In the genomic region with DNA sequence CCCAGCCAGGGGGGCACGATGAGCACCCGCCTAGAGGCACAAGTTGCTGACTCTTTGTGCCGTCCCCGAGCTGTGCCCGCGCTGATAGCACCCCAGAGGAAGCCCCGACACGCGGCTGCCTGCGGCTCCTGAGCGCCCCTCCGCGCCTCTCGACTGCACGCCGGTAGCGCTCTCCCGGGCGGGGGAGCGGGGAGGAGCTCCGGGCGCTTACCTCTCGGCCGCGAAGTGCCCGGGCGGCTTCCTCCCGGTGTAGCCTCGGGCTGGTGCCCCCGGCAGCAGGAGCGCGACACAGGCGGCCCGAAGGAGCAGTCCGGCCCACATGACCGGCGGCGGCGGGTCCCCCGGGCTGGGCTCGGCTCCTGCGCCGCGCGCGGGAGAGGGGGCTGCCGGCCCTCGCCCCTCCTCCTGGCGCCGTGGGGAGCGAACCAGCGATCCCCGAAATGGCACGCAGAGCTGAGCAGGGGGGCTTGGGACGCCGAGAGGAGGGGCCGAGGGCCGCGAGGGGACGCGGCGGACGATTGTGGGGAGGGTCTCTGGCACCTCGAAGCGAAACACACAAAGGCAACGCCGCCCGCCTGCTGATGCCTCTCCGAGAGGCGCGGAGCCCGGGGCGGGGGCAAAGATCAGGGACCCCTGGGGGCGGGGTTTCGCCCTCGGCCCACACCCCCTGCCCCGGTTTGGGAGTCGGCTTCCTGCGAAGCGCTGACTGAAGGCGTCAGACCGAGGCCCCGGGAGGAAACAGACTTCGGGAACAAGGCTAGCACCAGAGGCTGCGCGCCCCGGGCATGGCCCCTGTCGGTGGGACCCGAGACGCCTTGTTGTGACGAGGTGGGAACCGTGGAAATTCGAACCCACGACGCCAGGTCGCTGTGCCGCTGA, we compare ENCODE assay signal across 1 cellular context.
TF ChIP-seq lines count a peak whose summit lies in the region.

A gene with protein sequence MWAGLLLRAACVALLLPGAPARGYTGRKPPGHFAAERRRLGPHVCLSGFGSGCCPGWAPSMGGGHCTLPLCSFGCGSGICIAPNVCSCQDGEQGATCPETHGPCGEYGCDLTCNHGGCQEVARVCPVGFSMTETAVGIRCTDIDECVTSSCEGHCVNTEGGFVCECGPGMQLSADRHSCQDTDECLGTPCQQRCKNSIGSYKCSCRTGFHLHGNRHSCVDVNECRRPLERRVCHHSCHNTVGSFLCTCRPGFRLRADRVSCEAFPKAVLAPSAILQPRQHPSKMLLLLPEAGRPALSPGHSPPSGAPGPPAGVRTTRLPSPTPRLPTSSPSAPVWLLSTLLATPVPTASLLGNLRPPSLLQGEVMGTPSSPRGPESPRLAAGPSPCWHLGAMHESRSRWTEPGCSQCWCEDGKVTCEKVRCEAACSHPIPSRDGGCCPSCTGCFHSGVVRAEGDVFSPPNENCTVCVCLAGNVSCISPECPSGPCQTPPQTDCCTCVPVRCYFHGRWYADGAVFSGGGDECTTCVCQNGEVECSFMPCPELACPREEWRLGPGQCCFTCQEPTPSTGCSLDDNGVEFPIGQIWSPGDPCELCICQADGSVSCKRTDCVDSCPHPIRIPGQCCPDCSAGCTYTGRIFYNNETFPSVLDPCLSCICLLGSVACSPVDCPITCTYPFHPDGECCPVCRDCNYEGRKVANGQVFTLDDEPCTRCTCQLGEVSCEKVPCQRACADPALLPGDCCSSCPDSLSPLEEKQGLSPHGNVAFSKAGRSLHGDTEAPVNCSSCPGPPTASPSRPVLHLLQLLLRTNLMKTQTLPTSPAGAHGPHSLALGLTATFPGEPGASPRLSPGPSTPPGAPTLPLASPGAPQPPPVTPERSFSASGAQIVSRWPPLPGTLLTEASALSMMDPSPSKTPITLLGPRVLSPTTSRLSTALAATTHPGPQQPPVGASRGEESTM (minus strand): TSS at position 600 of the 879 bp plus-strand sequence. CDS start 279 bp downstream, at position 321.

TF ChIP-seq in HepG2, 621 proteins besides CTCF, POLR2A, EP300 and RAD21 (continued from another document and continues in another):
- peak; percentile 37; the same call in 1 of the 2 replicates for TF ChIP-seq KDM3A (CRISPR knock-in tag; IDR thresholded peaks at IDR 0.05; ENCODE audit: low read depth)
- peak; percentile 53; the same call in 1 of the 2 replicates for TF ChIP-seq ZNF296 (CRISPR knock-in tag; conservative IDR thresholded peaks at IDR 0.05)
- peak; percentile 35; the same call in 1 of the 2 replicates for TF ChIP-seq THAP11 (CRISPR knock-in tag; IDR thresholded peaks at IDR 0.05)
- no peak for TF ChIP-seq RXRB (CRISPR knock-in tag; IDR thresholded peaks at IDR 0.05; ENCODE audit: borderline replicate concordance)
- TF ChIP-seq, protein P1, sequence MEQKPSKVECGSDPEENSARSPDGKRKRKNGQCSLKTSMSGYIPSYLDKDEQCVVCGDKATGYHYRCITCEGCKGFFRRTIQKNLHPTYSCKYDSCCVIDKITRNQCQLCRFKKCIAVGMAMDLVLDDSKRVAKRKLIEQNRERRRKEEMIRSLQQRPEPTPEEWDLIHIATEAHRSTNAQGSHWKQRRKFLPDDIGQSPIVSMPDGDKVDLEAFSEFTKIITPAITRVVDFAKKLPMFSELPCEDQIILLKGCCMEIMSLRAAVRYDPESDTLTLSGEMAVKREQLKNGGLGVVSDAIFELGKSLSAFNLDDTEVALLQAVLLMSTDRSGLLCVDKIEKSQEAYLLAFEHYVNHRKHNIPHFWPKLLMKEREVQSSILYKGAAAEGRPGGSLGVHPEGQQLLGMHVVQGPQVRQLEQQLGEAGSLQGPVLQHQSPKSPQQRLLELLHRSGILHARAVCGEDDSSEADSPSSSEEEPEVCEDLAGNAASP (CRISPR knock-in tag; IDR thresholded peaks at IDR 0.05; ENCODE audit: borderline replicate concordance) = no peak
- TF ChIP-seq, protein P2, sequence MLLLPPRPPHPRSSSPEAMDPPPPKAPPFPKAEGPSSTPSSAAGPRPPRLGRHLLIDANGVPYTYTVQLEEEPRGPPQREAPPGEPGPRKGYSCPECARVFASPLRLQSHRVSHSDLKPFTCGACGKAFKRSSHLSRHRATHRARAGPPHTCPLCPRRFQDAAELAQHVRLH (CRISPR knock-in tag; IDR thresholded peaks at IDR 0.05; ENCODE audit: borderline replicate concordance, low read depth) = peak; percentile 55; the same call in 1 of the 2 replicates
- TF ChIP-seq ZBTB3 (CRISPR knock-in tag; IDR thresholded peaks at IDR 0.05; ENCODE audit: borderline replicate concordance, low read depth) = peak; percentile 46; the same call in 1 of the 2 replicates
- TF ChIP-seq GZF1 (CRISPR knock-in tag; IDR thresholded peaks at IDR 0.05) = no peak
- no peak for TF ChIP-seq ATF1 (CRISPR knock-in tag; IDR thresholded peaks at IDR 0.05)
- no peak for TF ChIP-seq THYN1 (CRISPR knock-in tag; IDR thresholded peaks at IDR 0.05; ENCODE audit: borderline replicate concordance, low read depth)
- TF ChIP-seq, protein P3, sequence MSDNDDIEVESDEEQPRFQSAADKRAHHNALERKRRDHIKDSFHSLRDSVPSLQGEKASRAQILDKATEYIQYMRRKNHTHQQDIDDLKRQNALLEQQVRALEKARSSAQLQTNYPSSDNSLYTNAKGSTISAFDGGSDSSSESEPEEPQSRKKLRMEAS (IDR thresholded peaks at IDR 0.05) = peak; percentile 53; the same call in 1 of the 2 replicates
- no peak for TF ChIP-seq RELA (CRISPR knock-in tag; IDR thresholded peaks at IDR 0.05)
- TF ChIP-seq ZBTB7B (CRISPR knock-in tag; IDR thresholded peaks at IDR 0.05) = peak; percentile 45
- TF ChIP-seq GABPB1 (CRISPR knock-in tag; IDR thresholded peaks at IDR 0.05) = peak; percentile 76; the same call in 1 of the 2 replicates
- TF ChIP-seq, protein P4, sequence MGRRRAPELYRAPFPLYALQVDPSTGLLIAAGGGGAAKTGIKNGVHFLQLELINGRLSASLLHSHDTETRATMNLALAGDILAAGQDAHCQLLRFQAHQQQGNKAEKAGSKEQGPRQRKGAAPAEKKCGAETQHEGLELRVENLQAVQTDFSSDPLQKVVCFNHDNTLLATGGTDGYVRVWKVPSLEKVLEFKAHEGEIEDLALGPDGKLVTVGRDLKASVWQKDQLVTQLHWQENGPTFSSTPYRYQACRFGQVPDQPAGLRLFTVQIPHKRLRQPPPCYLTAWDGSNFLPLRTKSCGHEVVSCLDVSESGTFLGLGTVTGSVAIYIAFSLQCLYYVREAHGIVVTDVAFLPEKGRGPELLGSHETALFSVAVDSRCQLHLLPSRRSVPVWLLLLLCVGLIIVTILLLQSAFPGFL (CRISPR knock-in tag; IDR thresholded peaks at IDR 0.05) = no peak
- no peak for TF ChIP-seq ZNF180 (CRISPR knock-in tag; IDR thresholded peaks at IDR 0.05; ENCODE audit: borderline replicate concordance, low read depth)
- no peak; the same call in 1 of the 2 replicates for TF ChIP-seq XBP1 (CRISPR knock-in tag; IDR thresholded peaks at IDR 0.05)
- TF ChIP-seq, protein P5, sequence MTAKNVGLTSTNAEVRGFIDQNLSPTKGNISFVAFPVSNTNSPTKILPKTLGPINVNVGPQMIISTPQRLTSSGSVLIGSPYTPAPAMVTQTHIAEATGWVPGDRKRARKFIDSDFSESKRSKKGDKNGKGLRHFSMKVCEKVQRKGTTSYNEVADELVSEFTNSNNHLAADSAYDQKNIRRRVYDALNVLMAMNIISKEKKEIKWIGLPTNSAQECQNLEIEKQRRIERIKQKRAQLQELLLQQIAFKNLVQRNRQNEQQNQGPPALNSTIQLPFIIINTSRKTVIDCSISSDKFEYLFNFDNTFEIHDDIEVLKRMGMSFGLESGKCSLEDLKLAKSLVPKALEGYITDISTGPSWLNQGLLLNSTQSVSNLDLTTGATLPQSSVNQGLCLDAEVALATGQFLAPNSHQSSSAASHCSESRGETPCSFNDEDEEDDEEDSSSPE (CRISPR knock-in tag; IDR thresholded peaks at IDR 0.05) = peak; percentile 17; the same call in 1 of the 2 replicates
- no peak for TF ChIP-seq ZNF790 (CRISPR knock-in tag; IDR thresholded peaks at IDR 0.05; ENCODE audit: borderline replicate concordance)
- no peak for TF ChIP-seq ZNF224 (CRISPR knock-in tag; IDR thresholded peaks at IDR 0.05)
- peak; percentile 75; the same call in 1 of the 2 replicates for TF ChIP-seq ZIK1 (CRISPR knock-in tag; IDR thresholded peaks at IDR 0.05; ENCODE audit: borderline replicate concordance, low read depth)
- no peak for TF ChIP-seq RARG (CRISPR knock-in tag; IDR thresholded peaks at IDR 0.05; ENCODE audit: low read depth)
- TF ChIP-seq ZNF33A (CRISPR knock-in tag; IDR thresholded peaks at IDR 0.05; ENCODE audit: borderline replicate concordance) = no peak
- TF ChIP-seq, protein P6, sequence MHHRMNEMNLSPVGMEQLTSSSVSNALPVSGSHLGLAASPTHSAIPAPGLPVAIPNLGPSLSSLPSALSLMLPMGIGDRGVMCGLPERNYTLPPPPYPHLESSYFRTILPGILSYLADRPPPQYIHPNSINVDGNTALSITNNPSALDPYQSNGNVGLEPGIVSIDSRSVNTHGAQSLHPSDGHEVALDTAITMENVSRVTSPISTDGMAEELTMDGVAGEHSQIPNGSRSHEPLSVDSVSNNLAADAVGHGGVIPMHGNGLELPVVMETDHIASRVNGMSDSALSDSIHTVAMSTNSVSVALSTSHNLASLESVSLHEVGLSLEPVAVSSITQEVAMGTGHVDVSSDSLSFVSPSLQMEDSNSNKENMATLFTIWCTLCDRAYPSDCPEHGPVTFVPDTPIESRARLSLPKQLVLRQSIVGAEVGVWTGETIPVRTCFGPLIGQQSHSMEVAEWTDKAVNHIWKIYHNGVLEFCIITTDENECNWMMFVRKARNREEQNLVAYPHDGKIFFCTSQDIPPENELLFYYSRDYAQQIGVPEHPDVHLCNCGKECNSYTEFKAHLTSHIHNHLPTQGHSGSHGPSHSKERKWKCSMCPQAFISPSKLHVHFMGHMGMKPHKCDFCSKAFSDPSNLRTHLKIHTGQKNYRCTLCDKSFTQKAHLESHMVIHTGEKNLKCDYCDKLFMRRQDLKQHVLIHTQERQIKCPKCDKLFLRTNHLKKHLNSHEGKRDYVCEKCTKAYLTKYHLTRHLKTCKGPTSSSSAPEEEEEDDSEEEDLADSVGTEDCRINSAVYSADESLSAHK (CRISPR knock-in tag; IDR thresholded peaks at IDR 0.05; ENCODE audit: borderline replicate concordance) = peak; percentile 55; the same call in 1 of the 2 replicates
- TF ChIP-seq, protein P7, sequence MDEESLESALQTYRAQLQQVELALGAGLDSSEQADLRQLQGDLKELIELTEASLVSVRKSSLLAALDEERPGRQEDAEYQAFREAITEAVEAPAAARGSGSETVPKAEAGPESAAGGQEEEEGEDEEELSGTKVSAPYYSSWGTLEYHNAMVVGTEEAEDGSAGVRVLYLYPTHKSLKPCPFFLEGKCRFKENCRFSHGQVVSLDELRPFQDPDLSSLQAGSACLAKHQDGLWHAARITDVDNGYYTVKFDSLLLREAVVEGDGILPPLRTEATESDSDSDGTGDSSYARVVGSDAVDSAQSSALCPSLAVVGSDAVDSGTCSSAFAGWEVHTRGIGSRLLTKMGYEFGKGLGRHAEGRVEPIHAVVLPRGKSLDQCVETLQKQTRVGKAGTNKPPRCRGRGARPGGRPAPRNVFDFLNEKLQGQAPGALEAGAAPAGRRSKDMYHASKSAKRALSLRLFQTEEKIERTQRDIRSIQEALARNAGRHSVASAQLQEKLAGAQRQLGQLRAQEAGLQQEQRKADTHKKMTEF (CRISPR knock-in tag; IDR thresholded peaks at IDR 0.05) = peak; percentile 62; the same call in 1 of the 2 replicates
- TF ChIP-seq, protein P8, sequence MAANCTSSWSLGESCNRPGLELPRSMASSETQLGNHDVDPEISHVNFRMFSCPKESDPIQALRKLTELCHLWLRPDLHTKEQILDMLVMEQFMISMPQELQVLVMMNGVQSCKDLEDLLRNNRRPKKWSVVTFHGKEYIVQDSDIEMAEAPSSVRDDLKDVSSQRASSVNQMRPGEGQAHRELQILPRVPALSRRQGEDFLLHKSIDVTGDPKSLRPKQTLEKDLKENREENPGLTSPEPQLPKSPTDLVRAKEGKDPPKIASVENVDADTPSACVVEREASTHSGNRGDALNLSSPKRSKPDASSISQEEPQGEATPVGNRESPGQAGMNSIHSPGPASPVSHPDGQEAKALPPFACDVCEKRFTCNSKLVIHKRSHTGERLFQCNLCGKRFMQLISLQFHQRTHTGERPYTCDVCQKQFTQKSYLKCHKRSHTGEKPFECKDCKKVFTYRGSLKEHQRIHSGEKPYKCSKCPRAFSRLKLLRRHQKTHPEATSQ (CRISPR knock-in tag; IDR thresholded peaks at IDR 0.05; ENCODE audit: borderline replicate concordance) = no peak
- TF ChIP-seq HNRNPUL1 (IDR thresholded peaks at IDR 0.05; ENCODE audit: low read depth, low read length) = no peak
- peak; percentile 84 for TF ChIP-seq ZFX (CRISPR knock-in tag; IDR thresholded peaks at IDR 0.05; ENCODE audit: low read depth)
- TF ChIP-seq GTF2F1 (IDR thresholded peaks at IDR 0.05; ENCODE audit: low read length) = no peak
- no peak for TF ChIP-seq ZNF431 (CRISPR knock-in tag; IDR thresholded peaks at IDR 0.05; ENCODE audit: borderline replicate concordance, low read depth)
- no peak for TF ChIP-seq ZNF749 (CRISPR knock-in tag; IDR thresholded peaks at IDR 0.05; ENCODE audit: borderline replicate concordance)
- TF ChIP-seq PAWR (CRISPR knock-in tag; IDR thresholded peaks at IDR 0.05; ENCODE audit: borderline replicate concordance) = no peak
- TF ChIP-seq, protein P9, sequence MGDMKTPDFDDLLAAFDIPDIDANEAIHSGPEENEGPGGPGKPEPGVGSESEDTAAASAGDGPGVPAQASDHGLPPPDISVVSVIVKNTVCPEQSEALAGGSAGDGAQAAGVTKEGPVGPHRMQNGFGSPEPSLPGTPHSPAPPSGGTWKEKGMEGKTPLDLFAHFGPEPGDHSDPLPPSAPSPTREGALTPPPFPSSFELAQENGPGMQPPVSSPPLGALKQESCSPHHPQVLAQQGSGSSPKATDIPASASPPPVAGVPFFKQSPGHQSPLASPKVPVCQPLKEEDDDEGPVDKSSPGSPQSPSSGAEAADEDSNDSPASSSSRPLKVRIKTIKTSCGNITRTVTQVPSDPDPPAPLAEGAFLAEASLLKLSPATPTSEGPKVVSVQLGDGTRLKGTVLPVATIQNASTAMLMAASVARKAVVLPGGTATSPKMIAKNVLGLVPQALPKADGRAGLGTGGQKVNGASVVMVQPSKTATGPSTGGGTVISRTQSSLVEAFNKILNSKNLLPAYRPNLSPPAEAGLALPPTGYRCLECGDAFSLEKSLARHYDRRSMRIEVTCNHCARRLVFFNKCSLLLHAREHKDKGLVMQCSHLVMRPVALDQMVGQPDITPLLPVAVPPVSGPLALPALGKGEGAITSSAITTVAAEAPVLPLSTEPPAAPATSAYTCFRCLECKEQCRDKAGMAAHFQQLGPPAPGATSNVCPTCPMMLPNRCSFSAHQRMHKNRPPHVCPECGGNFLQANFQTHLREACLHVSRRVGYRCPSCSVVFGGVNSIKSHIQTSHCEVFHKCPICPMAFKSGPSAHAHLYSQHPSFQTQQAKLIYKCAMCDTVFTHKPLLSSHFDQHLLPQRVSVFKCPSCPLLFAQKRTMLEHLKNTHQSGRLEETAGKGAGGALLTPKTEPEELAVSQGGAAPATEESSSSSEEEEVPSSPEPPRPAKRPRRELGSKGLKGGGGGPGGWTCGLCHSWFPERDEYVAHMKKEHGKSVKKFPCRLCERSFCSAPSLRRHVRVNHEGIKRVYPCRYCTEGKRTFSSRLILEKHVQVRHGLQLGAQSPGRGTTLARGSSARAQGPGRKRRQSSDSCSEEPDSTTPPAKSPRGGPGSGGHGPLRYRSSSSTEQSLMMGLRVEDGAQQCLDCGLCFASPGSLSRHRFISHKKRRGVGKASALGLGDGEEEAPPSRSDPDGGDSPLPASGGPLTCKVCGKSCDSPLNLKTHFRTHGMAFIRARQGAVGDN (CRISPR knock-in tag; IDR thresholded peaks at IDR 0.05) = peak; percentile 91
